ENCODE assay signal across 9 cellular contexts in the genomic region with DNA sequence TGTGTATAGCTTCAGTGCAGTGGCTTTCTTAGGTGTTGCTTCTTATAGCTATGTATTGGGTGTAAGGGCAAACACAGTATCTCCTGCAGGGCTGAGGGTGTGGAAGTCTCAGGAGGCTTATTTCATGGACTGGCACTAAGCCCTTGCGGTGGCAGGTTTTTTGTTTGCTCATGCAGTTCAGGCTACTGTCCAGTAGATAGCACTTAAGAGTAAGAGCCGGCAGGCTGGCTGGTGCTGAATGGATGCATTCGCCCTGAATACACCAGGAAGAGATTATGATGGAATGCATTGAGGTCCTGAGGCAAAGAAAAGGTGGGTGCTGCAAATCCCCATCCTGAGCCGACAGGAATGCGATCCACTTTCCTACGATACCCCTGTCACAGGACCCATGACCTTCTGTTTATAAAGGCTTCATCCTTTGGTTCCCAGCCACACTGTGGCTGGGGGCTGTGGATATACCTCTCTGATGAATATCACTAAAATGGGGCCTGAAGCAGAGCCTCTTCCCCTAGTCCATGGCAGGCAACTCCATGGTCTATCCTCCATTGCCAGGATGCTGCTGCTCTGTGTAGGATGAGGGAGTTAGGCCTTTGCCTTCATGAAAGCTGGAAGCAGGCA. TPM values are rescaled to one million over a fixed set of nuclear protein-coding genes. Genes with fewer than 3 reads are reported as not detected.
A peak's percentile ranks its signal among the peaks of the same experiment; 100 is the strongest.
DNase-seq lines count a peak whose midpoint lies in the region; ATAC-seq and TF ChIP-seq lines count a peak whose summit lies in the region.
"Had no signal": no experiment of that assay in that cellular context is flagged by ENCODE, and none has a peak within 500 bp of the region (broad histone marks: within the 10 kb centered on the region; RNA-seq: fewer than 3 reads in every experiment).

No MANE protein-coding gene starts in this region.

- DNase-seq in GM23248 (peak; percentile 90), NCI-H226 (peak; percentile 76), chondrocyte (ENCODE audit: low spot score) (peak; percentile 59), mucosa of descending colon (peak; percentile 32 to 77 (median 58)), NCI-H1694 treated with DMSO at 0.1 percent for 48 hours (lab: John Stamatoyannopoulos, UW) (no peak), NCI-H1930 (lab: John Stamatoyannopoulos, UW) (no peak), hippocampal formation (lab: John Stamatoyannopoulos, UW) (no peak)
- no peak for DNase-seq in effector CD4-positive, alpha-beta T cell

- WGBS in GM23248 (ENCODE audit: low coverage in 1 of 2, low lambda C conversion rate in 2 of 2, missing lambda C conversion rate in 2 of 2), 2 experiments = 30 to 45% methylated on average over 6 of the region's 6 CpGs

- peaks cover 24% of the 10 kb centered on the region for H3K27me3 Mint-ChIP-seq in chondrocyte (ENCODE audit: low read depth)

- H3K4me1 ChIP-seq in GM23248 (ENCODE audit: insufficient read depth) (no peaks in the 10 kb centered on the region), mucosa of descending colon (ENCODE audit: low read depth) (no peaks in the 10 kb centered on the region)

- ATAC-seq in mucosa of descending colon = peak; percentile 97

- no peaks in the 10 kb centered on the region for H3K79me2 ChIP-seq in GM23248 (ENCODE audit: insufficient read depth)

- no peaks in the 10 kb centered on the region for H3K4me1 Mint-ChIP-seq in chondrocyte (ENCODE audit: low read depth)

- H3K9ac ChIP-seq in GM23248 = no peak overlapping the region

- no peak overlapping the region for H2AFZ ChIP-seq in GM23248

- TF ChIP-seq CTCF in chondrocyte (IDR thresholded peaks at IDR 0.05) (peak; percentile 76), mucosa of descending colon (IDR thresholded peaks at IDR 0.05) (peak; percentile 43)

- H3K9me2 ChIP-seq in GM23248 (ENCODE audit: insufficient read depth) = no peaks in the 10 kb centered on the region

- in situ Hi-C loops in GM23248 (cut with MboI) = no loop called here

- intact Hi-C loops in mucosa of descending colon (cut with DNase I, micrococcal nuclease) = no loop called here

- no peaks in the 10 kb centered on the region for H4K20me1 ChIP-seq in GM23248 (ENCODE audit: insufficient read depth)

- H3K4me3 Mint-ChIP-seq in chondrocyte (ENCODE audit: unreplicated experiment) = no peak overlapping the region

- H3K9me3 ChIP-seq in GM23248 (ENCODE audit: low read depth) = no peaks in the 10 kb centered on the region
- H3K9me3 ChIP-seq in mucosa of descending colon = no peaks in the 10 kb centered on the region

- H3F3A ChIP-seq in GM23248 (ENCODE audit: insufficient read depth) = no peaks in the 10 kb centered on the region

- H3K27ac Mint-ChIP-seq in chondrocyte (ENCODE audit: unreplicated experiment) = no peak overlapping the region

- peaks cover 8% of the 10 kb centered on the region for H3K36me3 Mint-ChIP-seq in chondrocyte (ENCODE audit: low read depth)

- no peak overlapping the region for H3K4me2 ChIP-seq in GM23248 (ENCODE audit: unreplicated experiment)

- H3K9me3 Mint-ChIP-seq in chondrocyte (ENCODE audit: low read depth) = peaks cover 15% of the 10 kb centered on the region

- peaks cover 24% of the 10 kb centered on the region for H3K27me3 ChIP-seq in GM23248 (replicated peaks; ENCODE audit: insufficient read depth)

- H3K4me3 ChIP-seq in GM23248 (no peak overlapping the region), mucosa of descending colon (no peak overlapping the region)

- no peak overlapping the region for H3K27ac ChIP-seq in GM23248

- H3K36me3 ChIP-seq in GM23248 (ENCODE audit: low read depth) (no peaks in the 10 kb centered on the region), mucosa of descending colon (ENCODE audit: low read depth) (no peaks in the 10 kb centered on the region)

RNA-seq across cellular contexts. Expression of a gene that starts 44.9 kb away (rescaled TPM):
- 3.4 and 3.7 TPM in 2 replicates for total RNA-seq in GM23248 (2014; rRNA removed; shearing (Covaris generic))
- polyA plus RNA-seq in GM23248 (2016; fragmentation: Nextera tagmentation; extraction: Ambion mirVana) = 4.0 and 4.5 TPM in 2 replicates
- total RNA-seq in chondrocyte (0.27 to 0.77 TPM in 2 of 3 replicates, not detected in the other), mucosa of descending colon (under 1 TPM in 1 of 3 donors, not detected in 2; 0.19 TPM)
- total RNA-seq: activated CD8-positive, alpha-beta memory T cell treated with anti-CD3 and anti-CD28 coated beads for 36 hours had no signal

RNA-seq across cellular contexts. Expression of a gene that starts 52.5 kb away (rescaled TPM):
- not detected in 2 replicates for total RNA-seq in GM23248 (2014; rRNA removed; shearing (Covaris generic))
- 1.1 and 1.4 TPM in 2 replicates for polyA plus RNA-seq in GM23248 (2016; fragmentation: Nextera tagmentation; extraction: Ambion mirVana)
- total RNA-seq in chondrocyte = not detected in 3 replicates
- total RNA-seq in mucosa of descending colon = 1 to 10 TPM in 1 of 3 donors, not detected in 2; 4.3 TPM
- total RNA-seq: activated CD8-positive, alpha-beta memory T cell treated with anti-CD3 and anti-CD28 coated beads for 36 hours had no signal

RNA-seq across cellular contexts. Expression of a gene that starts 54.9 kb away (rescaled TPM):
- not detected in 2 replicates for total RNA-seq in GM23248 (2014; rRNA removed; shearing (Covaris generic))
- 0.11 TPM in 1 of 2 replicates, not detected in the other for polyA plus RNA-seq in GM23248 (2016; fragmentation: Nextera tagmentation; extraction: Ambion mirVana)
- total RNA-seq in chondrocyte (0.10 to 1.1 TPM (median 0.17 TPM) in 3 replicates), mucosa of descending colon (1 to 10 TPM in 2 of 3 donors, under 1 TPM in 1; 0.47 to 1.6 (median 1.4) TPM)

Comparison
In these comparisons a context has a peak if more than half of its experiments do, and no peak if none do; other contexts are left out.
1. DNase-seq: peak in GM23248 (single experiment), NCI-H226 (single experiment), chondrocyte (single experiment) and mucosa of descending colon (3 of 3); none in effector CD4-positive, alpha-beta T cell (single experiment), NCI-H1694 treated with DMSO at 0.1 percent for 48 hours (single experiment), NCI-H1930 (0 of 2) and hippocampal formation (0 of 2).